In the genomic region with DNA sequence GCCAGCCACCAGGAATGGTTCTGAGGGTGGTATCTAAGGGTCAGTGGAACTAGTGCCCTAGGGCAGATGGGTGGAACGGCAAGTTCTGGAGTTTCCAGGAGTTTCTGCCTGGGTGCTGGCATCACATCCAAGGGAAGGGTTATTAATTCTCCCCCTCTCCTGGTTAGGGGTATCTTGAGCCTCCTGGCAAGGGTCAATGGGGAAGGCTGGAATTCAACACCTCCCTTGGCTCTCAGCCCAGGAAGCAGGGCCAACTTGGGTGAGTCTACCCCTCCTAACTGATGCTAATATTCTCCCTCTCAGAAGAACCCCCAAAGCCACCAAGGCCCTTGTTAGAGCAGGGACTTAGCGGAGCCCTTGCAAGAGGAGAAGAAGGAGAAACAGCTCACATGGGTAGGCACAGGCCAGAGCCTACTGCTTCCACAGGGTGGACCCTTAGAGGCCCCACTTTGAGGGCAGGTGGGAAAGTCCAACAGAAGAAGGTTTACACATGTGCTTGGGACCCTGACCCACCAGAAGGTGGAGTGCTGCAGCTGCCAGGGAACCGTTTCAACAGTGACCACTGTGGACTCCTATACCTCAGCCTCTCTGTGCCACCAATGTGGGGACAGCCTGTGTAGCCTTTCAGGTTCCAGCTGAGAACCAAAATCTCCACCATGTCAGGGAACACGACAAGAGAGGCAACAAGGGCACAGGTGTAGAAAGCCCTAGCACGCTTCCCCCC, we compare ENCODE assay signal across 7 cellular contexts. TPM values are rescaled to one million over a fixed set of nuclear protein-coding genes. Genes with fewer than 3 reads are reported as not detected.
DNase-seq lines count a peak whose midpoint lies in the region; ATAC-seq and TF ChIP-seq lines count a peak whose summit lies in the region.
"Had no signal": no experiment of that assay in that cellular context is flagged by ENCODE, and none has a peak within 500 bp of the region (broad histone marks: within the 10 kb centered on the region; RNA-seq: fewer than 3 reads in every experiment).

No MANE protein-coding gene starts in this region.

- H3K36me3 Mint-ChIP-seq in activated T-helper 2 cell treated with anti-CD3 and anti-CD28 coated beads, Interferon-gamma antibody, Interleukin-2, Interleukin-4, amounts not matched to agents 10 μg/mL and 5 μg/mL and 100 μg/mL, durations not matched to agents 14 hours and 24 hours and 36 hours (ENCODE audit: low read depth): peaks cover 36% of the 10 kb centered on the region
- peaks cover 0 to 18% (median 0%) of the 10 kb centered on the region in 5 donors for H3K36me3 Mint-ChIP-seq in naive thymus-derived CD4-positive, alpha-beta T cell

- H3K4me1 ChIP-seq in naive thymus-derived CD4-positive, alpha-beta T cell (ENCODE audit: control insufficient read depth in 2 of 2, insufficient read depth in 2 of 2, low read length in 2 of 2): peaks cover 38 to 40% of the 10 kb centered on the region in 2 donors

- POLR2A ChIA-PET in GM10248 (lab: Yijun Ruan, JAX): interaction anchor here (0.6 to 0.7 kb wide), 2 partner anchors 56 to 1165 kb away, joined by 3 to 5 read pairs; a partner anchor contains a TSS
- POLR2A ChIA-PET in naive thymus-derived CD4-positive, alpha-beta T cell (lab: Charles Lee): interaction anchor here (1.3 to 28.0 kb wide), 4 partner anchors 10 to 255 kb away, joined by 3 to 656 read pairs (median 6); a partner anchor contains a TSS

- no peaks in the 10 kb centered on the region for H3K9me3 Mint-ChIP-seq in activated T-helper 2 cell treated with anti-CD3 and anti-CD28 coated beads, Interferon-gamma antibody, Interleukin-2, Interleukin-4, amounts not matched to agents 10 μg/mL and 5 μg/mL and 100 μg/mL, durations not matched to agents 14 hours and 24 hours and 36 hours
- H3K9me3 Mint-ChIP-seq in naive thymus-derived CD4-positive, alpha-beta T cell: no peaks in the 10 kb centered on the region

- no peak for DNase-seq in GM10248 (ENCODE audit: extremely low spot score)
- DNase-seq in activated T-helper 2 cell treated with anti-CD3 and anti-CD28 coated beads, Interferon-gamma antibody, Interleukin-2, Interleukin-4, amounts not matched to agents 10 μg/mL and 5 μg/mL and 100 μg/mL, durations not matched to agents 14 hours and 24 hours and 36 hours (ENCODE audit: low spot score): no peak
- DNase-seq in naive thymus-derived CD4-positive, alpha-beta T cell: no peak
- DNase-seq in hepatic stellate cell (ENCODE audit: low spot score): no peak
- no peak for DNase-seq in dermis blood vessel endothelial cell
- DNase-seq: aorta had no signal

- H3K4me3 ChIP-seq in naive thymus-derived CD4-positive, alpha-beta T cell (ENCODE audit: low read length): peak overlapping the region; percentile 16

- peak; percentile 23 for TF ChIP-seq CTCF in GM10248 (IDR thresholded peaks at IDR 0.05; ENCODE audit: control extremely low read depth, extremely low read depth, low read depth, missing control alignments)

- intact Hi-C loops in activated T-helper 2 cell treated with anti-CD3 and anti-CD28 coated beads, Interferon-gamma antibody, Interleukin-2, Interleukin-4, amounts not matched to agents 10 μg/mL and 5 μg/mL and 100 μg/mL, durations not matched to agents 14 hours and 24 hours and 36 hours (cut with micrococcal nuclease): loop anchor here (10.0 kb wide), 2 partner anchors 1029 to 1319 kb away; a partner anchor contains a TSS
- intact Hi-C loops in naive thymus-derived CD4-positive, alpha-beta T cell (cut with micrococcal nuclease): loop anchor here (5.0 to 10.0 kb wide), 5 partner anchors 414 to 1641 kb away; a partner anchor contains a TSS

- peaks cover 39% of the 10 kb centered on the region for H3K4me1 Mint-ChIP-seq in activated T-helper 2 cell treated with anti-CD3 and anti-CD28 coated beads, Interferon-gamma antibody, Interleukin-2, Interleukin-4, amounts not matched to agents 10 μg/mL and 5 μg/mL and 100 μg/mL, durations not matched to agents 14 hours and 24 hours and 36 hours (ENCODE audit: low read depth)
- H3K4me1 Mint-ChIP-seq in naive thymus-derived CD4-positive, alpha-beta T cell: peaks cover 32 to 70% (median 55%) of the 10 kb centered on the region in 7 donors

- H3K4me3 Mint-ChIP-seq in activated T-helper 2 cell treated with anti-CD3 and anti-CD28 coated beads, Interferon-gamma antibody, Interleukin-2, Interleukin-4, amounts not matched to agents 10 μg/mL and 5 μg/mL and 100 μg/mL, durations not matched to agents 14 hours and 24 hours and 36 hours (ENCODE audit: low read depth): peak overlapping the region; percentile 21
- H3K4me3 Mint-ChIP-seq in naive thymus-derived CD4-positive, alpha-beta T cell: peak overlapping the region; percentile 25 to 99 (median 88)

- H3K36me3 ChIP-seq in naive thymus-derived CD4-positive, alpha-beta T cell (ENCODE audit: control insufficient read depth in 2 of 3, insufficient read depth in 3 of 3, low read length in 3 of 3): peaks cover 0 to 58% (median 5%) of the 10 kb centered on the region in 3 experiments

- peak overlapping the region; percentile 93 for H3K27ac ChIP-seq in naive thymus-derived CD4-positive, alpha-beta T cell (ENCODE audit: low read depth, low read length)

- no peaks in the 10 kb centered on the region for H3K27me3 Mint-ChIP-seq in activated T-helper 2 cell treated with anti-CD3 and anti-CD28 coated beads, Interferon-gamma antibody, Interleukin-2, Interleukin-4, amounts not matched to agents 10 μg/mL and 5 μg/mL and 100 μg/mL, durations not matched to agents 14 hours and 24 hours and 36 hours (ENCODE audit: low read depth)
- H3K27me3 Mint-ChIP-seq in naive thymus-derived CD4-positive, alpha-beta T cell: no peaks in the 10 kb centered on the region

- ATAC-seq in naive thymus-derived CD4-positive, alpha-beta T cell: no peak
- no peak for ATAC-seq in HG03378 (IDR thresholded peaks at IDR 0.05; ENCODE audit: unreplicated experiment)

- CTCF ChIA-PET in GM10248 (lab: Yijun Ruan, JAX): interaction anchor here (0.6 to 2.8 kb wide), 4 partner anchors 11 to 187 kb away, joined by 3 to 8 read pairs (median 4); no protein-coding TSS in a partner anchor
- CTCF ChIA-PET in naive thymus-derived CD4-positive, alpha-beta T cell (lab: Charles Lee): interaction anchor here (0.7 to 1.7 kb wide), 2 partner anchors 8 to 73 kb away, joined by 3 to 9 read pairs; no protein-coding TSS in a partner anchor

- no peaks in the 10 kb centered on the region for H3K9me3 ChIP-seq in naive thymus-derived CD4-positive, alpha-beta T cell (ENCODE audit: control insufficient read depth in 2 of 3, low read length in 3 of 3)

- no peaks in the 10 kb centered on the region for H3K27me3 ChIP-seq in naive thymus-derived CD4-positive, alpha-beta T cell (ENCODE audit: control insufficient read depth in 2 of 2, insufficient read depth in 2 of 2, low read length in 2 of 2)

- H3K27ac Mint-ChIP-seq in activated T-helper 2 cell treated with anti-CD3 and anti-CD28 coated beads, Interferon-gamma antibody, Interleukin-2, Interleukin-4, amounts not matched to agents 10 μg/mL and 5 μg/mL and 100 μg/mL, durations not matched to agents 14 hours and 24 hours and 36 hours: no peak overlapping the region
- peak overlapping the region in 4 of 9 donors; percentile 16 to 97 (median 54) for H3K27ac Mint-ChIP-seq in naive thymus-derived CD4-positive, alpha-beta T cell

RNA-seq across cellular contexts. Expression of a gene that starts 3.3 kb away (rescaled TPM):
- total RNA-seq in activated T-helper 2 cell treated with anti-CD3 and anti-CD28 coated beads, Interferon-gamma antibody, Interleukin-2, Interleukin-4, amounts not matched to agents 10 μg/mL and 5 μg/mL and 100 μg/mL, durations not matched to agents 14 hours and 24 hours and 36 hours: 17.8 and 19.2 TPM in 2 replicates
- 10 to 100 TPM; 17.7 to 32.4 (median 19.9) TPM for total RNA-seq in naive thymus-derived CD4-positive, alpha-beta T cell
- 10 to 100 TPM; 26.0 to 40.9 TPM for polyA plus RNA-seq in naive thymus-derived CD4-positive, alpha-beta T cell
- 60.3 and 61.6 TPM in 2 replicates for total RNA-seq in dermis blood vessel endothelial cell

RNA-seq across cellular contexts. Expression of a gene that starts 5.3 kb away (rescaled TPM):
- total RNA-seq in activated T-helper 2 cell treated with anti-CD3 and anti-CD28 coated beads, Interferon-gamma antibody, Interleukin-2, Interleukin-4, amounts not matched to agents 10 μg/mL and 5 μg/mL and 100 μg/mL, durations not matched to agents 14 hours and 24 hours and 36 hours: 22.9 and 24.6 TPM in 2 replicates
- total RNA-seq in naive thymus-derived CD4-positive, alpha-beta T cell: 10 to 100 TPM; 23.3 to 42.6 (median 32.8) TPM
- 10 to 100 TPM; 42.4 to 52.9 TPM for polyA plus RNA-seq in naive thymus-derived CD4-positive, alpha-beta T cell
- 26.2 and 30.0 TPM in 2 replicates for total RNA-seq in dermis blood vessel endothelial cell

RNA-seq across cellular contexts. Expression of a gene that starts 5.4 kb away (rescaled TPM):
- 34.5 and 42.7 TPM in 2 replicates for total RNA-seq in activated T-helper 2 cell treated with anti-CD3 and anti-CD28 coated beads, Interferon-gamma antibody, Interleukin-2, Interleukin-4, amounts not matched to agents 10 μg/mL and 5 μg/mL and 100 μg/mL, durations not matched to agents 14 hours and 24 hours and 36 hours
- 10 to 100 TPM; 35.3 to 48.9 (median 47.7) TPM for total RNA-seq in naive thymus-derived CD4-positive, alpha-beta T cell
- polyA plus RNA-seq in naive thymus-derived CD4-positive, alpha-beta T cell: 10 to 100 TPM; 27.2 to 36.2 TPM
- 14.0 and 16.8 TPM in 2 replicates for total RNA-seq in dermis blood vessel endothelial cell

RNA-seq across cellular contexts. Expression of a gene that starts 10.5 kb away (rescaled TPM):
- 0.94 and 1.8 TPM in 2 replicates for total RNA-seq in activated T-helper 2 cell treated with anti-CD3 and anti-CD28 coated beads, Interferon-gamma antibody, Interleukin-2, Interleukin-4, amounts not matched to agents 10 μg/mL and 5 μg/mL and 100 μg/mL, durations not matched to agents 14 hours and 24 hours and 36 hours
- 1 to 10 TPM in 4 of 5 experiments, under 1 TPM in 1; 0.91 to 3.8 (median 2.8) TPM for total RNA-seq in naive thymus-derived CD4-positive, alpha-beta T cell
- polyA plus RNA-seq in naive thymus-derived CD4-positive, alpha-beta T cell: under 1 TPM; 0.07 to 0.30 TPM
- total RNA-seq in dermis blood vessel endothelial cell: 0.05 TPM in 1 of 2 replicates, not detected in the other

RNA-seq across cellular contexts. Expression of a gene that starts 15.4 kb away (rescaled TPM):
- total RNA-seq in activated T-helper 2 cell treated with anti-CD3 and anti-CD28 coated beads, Interferon-gamma antibody, Interleukin-2, Interleukin-4, amounts not matched to agents 10 μg/mL and 5 μg/mL and 100 μg/mL, durations not matched to agents 14 hours and 24 hours and 36 hours: 71.2 and 74.2 TPM in 2 replicates
- 100 to 1,000 TPM in 1 of 5 experiments, 10 to 100 TPM in 4; 39.4 to 105 (median 69.6) TPM for total RNA-seq in naive thymus-derived CD4-positive, alpha-beta T cell
- 10 to 100 TPM; 32.7 to 47.9 TPM for polyA plus RNA-seq in naive thymus-derived CD4-positive, alpha-beta T cell
- total RNA-seq in dermis blood vessel endothelial cell: 21.7 and 28.8 TPM in 2 replicates
